In genomic region chr1:160209041-160209655, GRCh38 we compare ENCODE assay signal across 9 cellular contexts. TPM values are rescaled to one million over a fixed set of nuclear protein-coding genes. Genes with fewer than 3 reads are reported as not detected.
DNase-seq lines count a peak whose midpoint lies in the region; ATAC-seq and TF ChIP-seq lines count a peak whose summit lies in the region.
"Had no signal": no experiment of that assay in that cellular context is flagged by ENCODE, and none has a peak within 500 bp of the region (broad histone marks: within the 10 kb centered on the region; RNA-seq: fewer than 3 reads in every experiment).

No MANE protein-coding gene starts in this region.

- H3K27me3 ChIP-seq in CD8-positive, alpha-beta memory T cell (ENCODE audit: insufficient read depth, low read length, poor library complexity, severe bottlenecking), result no peaks in the 10 kb centered on the region
- H3K27me3 ChIP-seq in esophagus squamous epithelium, result no peaks in the 10 kb centered on the region
- H3K27me3 ChIP-seq in gastrocnemius medialis, result no peaks in the 10 kb centered on the region

- ATAC-seq in gastrocnemius medialis, result no peak

- POLR2A ChIA-PET in CD8-positive, alpha-beta memory T cell (lab: Charles Lee), result interaction anchor here (1.1 kb wide), 1 partner anchor 53 kb away, joined by 3 read pairs; the partner anchor contains the start of gene DCAF8

- CTCF ChIA-PET in CD8-positive, alpha-beta memory T cell (lab: Charles Lee), result interaction anchor here (1.5 kb wide), 1 partner anchor 16 kb away, joined by 4 read pairs; no protein-coding TSS in a partner anchor

- no peak for TF ChIP-seq CTCF in WI38 (IDR thresholded peaks at IDR 0.05; ENCODE audit: low read depth, low read length)
- no peak for TF ChIP-seq CTCF in esophagus squamous epithelium (IDR thresholded peaks at IDR 0.05)
- TF ChIP-seq CTCF in gastrocnemius medialis (IDR thresholded peaks at IDR 0.05 in 4 of 5, conservative IDR thresholded peaks at IDR 0.05 in 1 of 5), result no peak
- no peak for TF ChIP-seq CTCF in progenitor cell of endocrine pancreas (IDR thresholded peaks at IDR 0.05; ENCODE audit: unreplicated experiment)

- H3K9me3 Mint-ChIP-seq in CD8-positive, alpha-beta memory T cell, result no peaks in the 10 kb centered on the region
- no peaks in the 10 kb centered on the region for H3K9me3 Mint-ChIP-seq in progenitor cell of endocrine pancreas (ENCODE audit: low read depth)

- H3K9me3 ChIP-seq in CD8-positive, alpha-beta memory T cell (ENCODE audit: low read length), result no peaks in the 10 kb centered on the region
- no peaks in the 10 kb centered on the region for H3K9me3 ChIP-seq in esophagus squamous epithelium
- H3K9me3 ChIP-seq in gastrocnemius medialis, result no peaks in the 10 kb centered on the region

- H3K27ac Mint-ChIP-seq in CD8-positive, alpha-beta memory T cell, result peak overlapping the region in 7 of 8 donors; percentile 2 to 92 (median 79)
- H3K27ac Mint-ChIP-seq in progenitor cell of endocrine pancreas, result no peak overlapping the region

- TF ChIP-seq POLR2A in esophagus squamous epithelium (IDR thresholded peaks at IDR 0.05) (no peak), gastrocnemius medialis (IDR thresholded peaks at IDR 0.05) (no peak)

- H3K36me3 ChIP-seq in CD8-positive, alpha-beta memory T cell (ENCODE audit: insufficient read depth, low read length), result peaks cover 15% of the 10 kb centered on the region
- peaks cover 25 to 69% (median 28%) of the 10 kb centered on the region in 3 donors for H3K36me3 ChIP-seq in esophagus squamous epithelium
- H3K36me3 ChIP-seq in gastrocnemius medialis, result peaks cover 0 to 33% of the 10 kb centered on the region in 2 donors

- H3K4me1 Mint-ChIP-seq in CD8-positive, alpha-beta memory T cell, result peaks cover 39 to 51% (median 45%) of the 10 kb centered on the region in 3 donors
- peaks cover 6% of the 10 kb centered on the region for H3K4me1 Mint-ChIP-seq in progenitor cell of endocrine pancreas (ENCODE audit: low read depth)

- in situ Hi-C loops in gastrocnemius medialis (cut with MboI; ENCODE audit: low sequenced_read_pairs in 4 of 4), result no loop called here

- intact Hi-C loops in esophagus squamous epithelium (cut with DNase I), result loop anchor here (5.0 kb wide), 1 partner anchor 107 kb away; no protein-coding TSS in a partner anchor
- intact Hi-C loops in gastrocnemius medialis (cut with DNase I; ENCODE audit: low total_unique reads), result loop anchor here (2.0 to 5.0 kb wide), 2 partner anchors 16 to 107 kb away; no protein-coding TSS in a partner anchor

- DNase-seq in CD8-positive, alpha-beta memory T cell, result no peak
- no peak for DNase-seq in esophagus squamous epithelium (lab: John Stamatoyannopoulos, UW)
- DNase-seq in gastrocnemius medialis, result no peak
- no peak for DNase-seq in NCI-H1436 (lab: John Stamatoyannopoulos, UW)
- DNase-seq in stimulated activated CD8-positive, alpha-beta memory T cell treated with anti-CD3 and anti-CD28 coated beads, Interleukin-4, amount 100 ng/mL, for 48 hours, result no peak
- DNase-seq in progenitor cell of endocrine pancreas (ENCODE audit: low spot score, unreplicated experiment), result no peak
- DNase-seq in DMS79 (lab: John Stamatoyannopoulos, UW), result no peak
- DNase-seq: NCI-H510A treated with DMSO at 0.1 percent for 48 hours had no signal

- WGBS in esophagus squamous epithelium, 2 donors, result 62 to 64% methylated on average over 5 of the region's 5 CpGs

- peak overlapping the region in 2 of 7 donors; percentile 1 to 42 for H3K4me3 Mint-ChIP-seq in CD8-positive, alpha-beta memory T cell
- no peak overlapping the region for H3K4me3 Mint-ChIP-seq in progenitor cell of endocrine pancreas (ENCODE audit: low read depth)

- H3K27me3 Mint-ChIP-seq in CD8-positive, alpha-beta memory T cell, result no peaks in the 10 kb centered on the region
- H3K27me3 Mint-ChIP-seq in progenitor cell of endocrine pancreas, result no peaks in the 10 kb centered on the region

- H3K36me3 Mint-ChIP-seq in CD8-positive, alpha-beta memory T cell, result peaks cover 0 to 42% (median 5%) of the 10 kb centered on the region in 3 donors
- peaks cover 9% of the 10 kb centered on the region for H3K36me3 Mint-ChIP-seq in progenitor cell of endocrine pancreas (ENCODE audit: insufficient read depth)

- H3K4me1 ChIP-seq in CD8-positive, alpha-beta memory T cell (ENCODE audit: insufficient read depth, low read length), result peaks cover 13% of the 10 kb centered on the region
- peaks cover 47 to 82% (median 56%) of the 10 kb centered on the region in 3 donors for H3K4me1 ChIP-seq in esophagus squamous epithelium
- H3K4me1 ChIP-seq in gastrocnemius medialis, result peaks cover 41 to 64% of the 10 kb centered on the region in 2 donors

- H3K4me3 ChIP-seq in CD8-positive, alpha-beta memory T cell (ENCODE audit: low read length), result no peak overlapping the region
- peak overlapping the region; percentile 17; the same call in 1 of the 2 replicates for H3K4me3 ChIP-seq in WI38 (ENCODE audit: low read depth, low read length)
- H3K4me3 ChIP-seq in esophagus squamous epithelium, result no peak overlapping the region
- H3K4me3 ChIP-seq in gastrocnemius medialis, result no peak overlapping the region

- H3K27ac ChIP-seq in CD8-positive, alpha-beta memory T cell (ENCODE audit: low read depth, low read length), result no peak overlapping the region
- H3K27ac ChIP-seq in esophagus squamous epithelium, result peak overlapping the region in 3 of 4 donors; percentile 57 to 96 (median 66)
- H3K27ac ChIP-seq in gastrocnemius medialis, result peak overlapping the region; percentile 84 to 93 (median 90)

RNA-seq across cellular contexts. Expression of gene PEA15, which starts 4.0 kb away (rescaled TPM):
- total RNA-seq in CD8-positive, alpha-beta memory T cell, result 10 to 100 TPM; 77.4 to 81.4 TPM
- 9.1 TPM for polyA plus RNA-seq in CD8-positive, alpha-beta memory T cell
- total RNA-seq in esophagus squamous epithelium (10 to 100 TPM; 39.1 to 86.0 (median 69.8) TPM), gastrocnemius medialis (10 to 100 TPM; 10.5 to 34.7 (median 27.2) TPM), progenitor cell of endocrine pancreas (31.2 and 37.6 TPM in 2 replicates)

RNA-seq across cellular contexts. Expression of gene CASQ1, which starts 18.8 kb away (rescaled TPM):
- total RNA-seq in CD8-positive, alpha-beta memory T cell, result not detected
- not detected for polyA plus RNA-seq in CD8-positive, alpha-beta memory T cell
- total RNA-seq in esophagus squamous epithelium (under 1 TPM in 1 of 4 donors, not detected in 3; 0.95 TPM), gastrocnemius medialis (100 to 1,000 TPM; 255 to 894 (median 358) TPM), progenitor cell of endocrine pancreas (not detected in 2 replicates)

RNA-seq across cellular contexts. Expression of gene DCAF8, which starts 53.2 kb away (rescaled TPM):
- 10 to 100 TPM; 95.6 to 97.0 TPM for total RNA-seq in CD8-positive, alpha-beta memory T cell
- polyA plus RNA-seq in CD8-positive, alpha-beta memory T cell, result 54.2 TPM
- total RNA-seq in esophagus squamous epithelium (100 to 1,000 TPM in 1 of 4 donors, 10 to 100 TPM in 3; 54.0 to 139 (median 58.6) TPM), gastrocnemius medialis (100 to 1,000 TPM; 170 to 208 (median 196) TPM), progenitor cell of endocrine pancreas (167 and 172 TPM in 2 replicates)

RNA-seq across cellular contexts. Expression of gene ATP1A4, which starts 57.7 kb away (rescaled TPM):
- total RNA-seq in CD8-positive, alpha-beta memory T cell, result not detected
- polyA plus RNA-seq in CD8-positive, alpha-beta memory T cell, result not detected
- total RNA-seq in esophagus squamous epithelium, result 1 to 10 TPM in 1 of 4 donors, under 1 TPM in 1, not detected in 2; 0.19 to 1.8 TPM
- under 1 TPM in 2 of 4 donors, not detected in 2; 0.07 to 0.47 TPM for total RNA-seq in gastrocnemius medialis
- not detected in 2 replicates for total RNA-seq in progenitor cell of endocrine pancreas

Comparison
In these comparisons a context has a peak if more than half of its experiments do, and no peak if none do; other contexts are left out.
1. RNA of gene CASQ1, which starts 18.8 kb away (total RNA-seq): 255 to 894 TPM in gastrocnemius medialis; 0.95 TPM in esophagus squamous epithelium, not detected in CD8-positive, alpha-beta memory T cell and not detected in progenitor cell of endocrine pancreas; every median in the first group is over 100 times any median in the second.